ENCODE assay signal across 9 cellular contexts in the genomic region with DNA sequence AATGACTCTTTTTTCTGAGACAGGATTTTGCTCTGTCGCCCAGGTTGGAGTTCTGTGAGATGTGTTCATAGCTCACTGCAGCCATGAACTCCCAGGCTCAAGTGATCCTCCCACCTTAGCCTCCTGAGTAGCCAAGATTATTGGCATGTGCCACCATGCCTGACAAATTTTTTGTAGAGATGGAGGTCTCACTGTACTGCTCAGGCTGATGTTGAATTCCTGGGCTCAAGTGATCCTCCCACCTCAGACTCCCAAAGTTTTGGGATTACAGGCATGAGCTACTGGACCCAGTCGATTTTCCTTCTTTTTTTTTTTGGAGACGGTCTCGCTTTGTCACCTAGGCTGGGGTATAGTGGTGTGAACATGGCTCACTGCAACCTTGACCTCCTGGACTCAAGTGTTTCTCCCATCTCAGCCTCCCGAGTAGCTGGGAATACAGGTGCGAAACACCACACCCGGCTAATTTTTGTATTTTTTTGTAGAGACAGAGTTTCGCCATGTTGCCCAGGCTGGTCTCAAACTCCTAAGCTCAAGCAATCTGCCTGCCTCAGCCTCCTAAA. TPM values are rescaled to one million over a fixed set of nuclear protein-coding genes. Genes with fewer than 3 reads are reported as not detected.
DNase-seq lines count a peak whose midpoint lies in the region; ATAC-seq and TF ChIP-seq lines count a peak whose summit lies in the region.
"Had no signal": no experiment of that assay in that cellular context is flagged by ENCODE, and none has a peak within 500 bp of the region (broad histone marks: within the 10 kb centered on the region; RNA-seq: fewer than 3 reads in every experiment).

No MANE protein-coding gene starts in this region.

- no peak for DNase-seq in CD8-positive, alpha-beta memory T cell
- DNase-seq in T-cell, result no peak
- no peak for DNase-seq in gastrocnemius medialis
- DNase-seq in DMS79 (lab: John Stamatoyannopoulos, UW), result no peak
- no peak for DNase-seq in NCI-H2081 treated with DMSO at 0.1 percent for 48 hours (lab: John Stamatoyannopoulos, UW)
- DNase-seq in foreskin melanocyte, result no peak

- no peak overlapping the region for H3K4me3 Mint-ChIP-seq in CD8-positive, alpha-beta memory T cell
- no peak overlapping the region for H3K4me3 Mint-ChIP-seq in T-cell
- H3K4me3 Mint-ChIP-seq: neural progenitor cell had no signal

- intact Hi-C loops in gastrocnemius medialis (cut with DNase I; ENCODE audit: low total_unique reads), result loop anchor here (2.0 kb wide), 1 partner anchor 28 kb away; no protein-coding TSS in a partner anchor

- in situ Hi-C loops in gastrocnemius medialis (cut with MboI; ENCODE audit: low sequenced_read_pairs in 4 of 4), result no loop called here

- no peak for TF ChIP-seq CTCF in gastrocnemius medialis (IDR thresholded peaks at IDR 0.05 in 4 of 5, conservative IDR thresholded peaks at IDR 0.05 in 1 of 5)

- CTCF ChIA-PET in CD8-positive, alpha-beta memory T cell (lab: Charles Lee), result interaction anchor here (0.9 to 2.8 kb wide), 3 partner anchors 20 to 26 kb away, joined by 4 to 17 read pairs (median 5); no protein-coding TSS in a partner anchor
- CTCF ChIA-PET in T-cell (lab: Charles Lee), result interaction anchor here (0.6 to 1.6 kb wide), 2 partner anchors 36 to 37 kb away, joined by 3 to 4 read pairs; no protein-coding TSS in a partner anchor

- no peaks in the 10 kb centered on the region for H3K9me3 Mint-ChIP-seq in CD8-positive, alpha-beta memory T cell
- H3K9me3 Mint-ChIP-seq in T-cell, result no peaks in the 10 kb centered on the region
- H3K9me3 Mint-ChIP-seq: neural progenitor cell had no signal

- H3K27me3 Mint-ChIP-seq in CD8-positive, alpha-beta memory T cell, result no peaks in the 10 kb centered on the region
- H3K27me3 Mint-ChIP-seq in T-cell, result no peaks in the 10 kb centered on the region

- H3K36me3 ChIP-seq in CD8-positive, alpha-beta memory T cell (ENCODE audit: insufficient read depth, low read length), result peaks cover 7% of the 10 kb centered on the region
- peaks cover 6% of the 10 kb centered on the region in 2 donors for H3K36me3 ChIP-seq in esophagus (ENCODE audit: control insufficient read depth in 2 of 2, insufficient read depth in 2 of 2, low read length in 1 of 2)
- H3K36me3 ChIP-seq in gastrocnemius medialis, result no peaks in the 10 kb centered on the region
- H3K36me3 ChIP-seq: neural progenitor cell had no signal

- no peak overlapping the region for H3K27ac ChIP-seq in CD8-positive, alpha-beta memory T cell (ENCODE audit: low read depth, low read length)
- H3K27ac ChIP-seq in esophagus (ENCODE audit: low read depth in 2 of 2, low read length in 1 of 2) (peak overlapping the region; percentile 74 to 86), gastrocnemius medialis (peak overlapping the region; percentile 86 to 93 (median 90))
- H3K27ac ChIP-seq: neural progenitor cell had no signal

- peaks cover 4 to 42% (median 11%) of the 10 kb centered on the region in 3 donors for H3K36me3 Mint-ChIP-seq in CD8-positive, alpha-beta memory T cell
- H3K36me3 Mint-ChIP-seq in T-cell, result peaks cover 15% of the 10 kb centered on the region

- WGBS in esophagus, 2 donors, result 93 to 94% methylated on average over 8 of the region's 8 CpGs

- H3K4me3 ChIP-seq in CD8-positive, alpha-beta memory T cell (ENCODE audit: low read length), result no peak overlapping the region
- H3K4me3 ChIP-seq in esophagus (ENCODE audit: low read depth in 1 of 2, low read length in 2 of 2), result no peak overlapping the region
- no peak overlapping the region for H3K4me3 ChIP-seq in gastrocnemius medialis
- H3K4me3 ChIP-seq: neural progenitor cell had no signal

- peaks cover 62 to 73% (median 68%) of the 10 kb centered on the region in 3 donors for H3K4me1 Mint-ChIP-seq in CD8-positive, alpha-beta memory T cell
- peaks cover 52 to 62% (median 57%) of the 10 kb centered on the region in 3 donors for H3K4me1 Mint-ChIP-seq in T-cell

- H3K27me3 ChIP-seq in CD8-positive, alpha-beta memory T cell (ENCODE audit: insufficient read depth, low read length, poor library complexity, severe bottlenecking), result no peaks in the 10 kb centered on the region
- H3K27me3 ChIP-seq in esophagus (ENCODE audit: control insufficient read depth in 1 of 2, insufficient read depth in 2 of 2, low read length in 2 of 2) (no peaks in the 10 kb centered on the region), gastrocnemius medialis (no peaks in the 10 kb centered on the region)
- H3K27me3 ChIP-seq: neural progenitor cell had no signal

- no peaks in the 10 kb centered on the region for H3K9me3 ChIP-seq in CD8-positive, alpha-beta memory T cell (ENCODE audit: low read length)
- H3K9me3 ChIP-seq in esophagus (ENCODE audit: control insufficient read depth in 2 of 2, insufficient read depth in 1 of 2, low read depth in 1 of 2, low read length in 1 of 2) (no peaks in the 10 kb centered on the region), gastrocnemius medialis (no peaks in the 10 kb centered on the region)

- peak overlapping the region in 7 of 8 donors; percentile 39 to 94 (median 88) for H3K27ac Mint-ChIP-seq in CD8-positive, alpha-beta memory T cell
- H3K27ac Mint-ChIP-seq in T-cell, result peak overlapping the region; percentile 86 to 87
- H3K27ac Mint-ChIP-seq: neural progenitor cell had no signal

- POLR2A ChIA-PET in CD8-positive, alpha-beta memory T cell (lab: Charles Lee), result no interaction called here
- POLR2A ChIA-PET in T-cell (lab: Charles Lee), result interaction anchor here in 1 of 2 donors (0.7 kb wide), 1 partner anchor 54 kb away, joined by 10 read pairs; no protein-coding TSS in a partner anchor

- peaks cover 32% of the 10 kb centered on the region for H3K4me1 ChIP-seq in CD8-positive, alpha-beta memory T cell (ENCODE audit: insufficient read depth, low read length)
- H3K4me1 ChIP-seq in esophagus (ENCODE audit: control insufficient read depth in 2 of 2, insufficient read depth in 2 of 2, low read length in 1 of 2), result peaks cover 7 to 11% of the 10 kb centered on the region in 2 donors
- H3K4me1 ChIP-seq in gastrocnemius medialis, result peaks cover 82 to 93% of the 10 kb centered on the region in 2 donors

- ATAC-seq in T-cell (replicated peaks in 1 of 4) (no peak), gastrocnemius medialis (no peak), GM18909 (IDR thresholded peaks at IDR 0.05; ENCODE audit: poor library complexity, unreplicated experiment) (no peak)

- TF ChIP-seq POLR2A in gastrocnemius medialis (IDR thresholded peaks at IDR 0.05), result no peak

RNA-seq across cellular contexts. Expression of gene BCL2L1, which starts 24.3 kb away (rescaled TPM):
- total RNA-seq in CD8-positive, alpha-beta memory T cell, result 100 to 1,000 TPM; 328 TPM
- polyA plus RNA-seq in CD8-positive, alpha-beta memory T cell, result 32.1 TPM
- total RNA-seq in T-cell (10 to 100 TPM; 26.6 to 33.8 (median 27.7) TPM), gastrocnemius medialis (10 to 100 TPM; 41.5 to 87.8 (median 55.3) TPM)
- 10 to 100 TPM; 60.0 to 80.9 TPM for polyA plus RNA-seq in esophagus

RNA-seq across cellular contexts. Expression of gene TPX2, which starts 40.8 kb away (rescaled TPM):
- total RNA-seq in CD8-positive, alpha-beta memory T cell, result 10 to 100 TPM; 60.3 to 62.7 TPM
- polyA plus RNA-seq in CD8-positive, alpha-beta memory T cell, result 1.1 TPM
- 1 to 10 TPM in 4 of 5 donors, under 1 TPM in 1; 0.99 to 3.0 (median 1.4) TPM for total RNA-seq in T-cell
- 10 to 100 TPM in 1 of 2 donors, 1 to 10 TPM in 1; 9.1 to 13.6 TPM for polyA plus RNA-seq in esophagus
- total RNA-seq in gastrocnemius medialis, result 1 to 10 TPM in 2 of 4 donors, under 1 TPM in 2; 0.46 to 1.9 (median 1.0) TPM

Comparison
In these comparisons a context has a peak if more than half of its experiments do, and no peak if none do; other contexts are left out.
1. RNA of gene TPX2, which starts 40.8 kb away (total RNA-seq): 60.3 to 62.7 TPM in CD8-positive, alpha-beta memory T cell; 0.99 to 3.0 TPM in T-cell and 0.46 to 1.9 TPM in gastrocnemius medialis; every median in the first group is over 10 times any median in the second.